Comparison of ENCODE assay signal across 8 cellular contexts in the genomic region with DNA sequence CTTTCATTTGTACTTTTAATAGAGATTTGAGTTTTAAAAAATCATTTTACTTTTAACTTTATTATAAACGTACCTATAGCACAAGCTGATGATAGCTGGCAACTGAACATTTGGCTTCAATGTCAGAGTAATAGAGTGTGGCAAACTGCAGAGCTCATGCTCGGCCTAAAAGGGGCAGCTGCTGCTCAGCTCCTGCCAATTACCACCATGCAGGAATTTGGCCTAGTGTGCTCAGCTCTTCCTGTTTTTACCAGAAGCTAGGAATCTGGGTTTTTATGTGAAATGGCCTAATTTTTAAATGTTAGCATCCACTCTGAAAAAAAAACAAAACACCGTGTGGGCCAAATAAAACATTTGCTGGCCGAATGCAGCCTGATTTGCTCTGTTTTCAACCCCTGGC. TPM values are rescaled to one million over a fixed set of nuclear protein-coding genes. Genes with fewer than 3 reads are reported as not detected.
DNase-seq lines count a peak whose midpoint lies in the region; ATAC-seq and TF ChIP-seq lines count a peak whose summit lies in the region.

No MANE protein-coding gene starts in this region.

- ATAC-seq in GM19463 (IDR thresholded peaks at IDR 0.05; ENCODE audit: unreplicated experiment) (no peak), GM19324 (IDR thresholded peaks at IDR 0.05; ENCODE audit: low FRiP score, unreplicated experiment) (no peak)

- TF ChIP-seq CTCF in HEK293 (tag by site-specific recombination; IDR thresholded peaks at IDR 0.05) (no peak), thyroid gland (IDR thresholded peaks at IDR 0.05) (no peak)

- H3K4me1 ChIP-seq in HEK293 (ENCODE audit: control insufficient read depth, insufficient read depth, low read length): 0 out of 2 replicates have a peak, but pooled peaks cover 4% of the 10 kb centered on the region
- H3K4me1 ChIP-seq in adipocyte (ENCODE audit: control insufficient read depth, insufficient read depth, low read length): peaks cover 60% of the 10 kb centered on the region
- H3K4me1 ChIP-seq in thyroid gland: peaks cover 24 to 41% of the 10 kb centered on the region in 2 donors

- POLR2A ChIA-PET in HEK293 (lab: Yijun Ruan, JAX): no interaction called here

- peak; percentile 28 for DNase-seq in ACHN
- peak; percentile 72 for DNase-seq in adipocyte (ENCODE audit: low read depth)
- peak; percentile 59 for DNase-seq in iris pigment epithelial cell (ENCODE audit: low read depth)
- DNase-seq in thyroid gland: peak; percentile 45 to 55
- no peak for DNase-seq in SIG-M5 treated with dmso at 0.1 percent for 504 hours (lab: John Stamatoyannopoulos, UW; ENCODE audit: unreplicated experiment)

- 13 to 16% methylated on average over 4 of the region's 4 CpGs for WGBS in thyroid gland, 2 donors

- intact Hi-C loops in thyroid gland (cut with DNase I): no loop called here

- H3K4me3 ChIP-seq in HEK293 (ENCODE audit: low read depth, low read length) (no peak overlapping the region), adipocyte (ENCODE audit: low read length) (peak overlapping the region; percentile 95), thyroid gland (replicated peaks in 1 of 3) (no peak overlapping the region)

- H3K27ac ChIP-seq in HEK293 (ENCODE audit: extremely low read depth, low read depth, low read length) (no peak overlapping the region; the same call in 1 of the 2 replicates), thyroid gland (peak overlapping the region; percentile 70 to 95 (median 89))

- CTCF ChIA-PET in HEK293 (lab: Yijun Ruan, JAX): no interaction called here

- no peaks in the 10 kb centered on the region for H3K27me3 ChIP-seq in adipocyte (replicated peaks; ENCODE audit: control insufficient read depth, insufficient read depth, low read length)
- H3K27me3 ChIP-seq in thyroid gland: no peaks in the 10 kb centered on the region

- in situ Hi-C loops in ACHN (cut with HindIII; ENCODE audit: low pct_ligation_motif_present, low pct_unique_long_range_greater_than_20kb, low sequenced_read_pairs): no loop called here

- H3K9me3 ChIP-seq in HEK293 (ENCODE audit: control insufficient read depth, insufficient read depth, low read depth, low read length) (no peaks in the 10 kb centered on the region), adipocyte (ENCODE audit: control insufficient read depth, low read length) (no peaks in the 10 kb centered on the region), thyroid gland (no peaks in the 10 kb centered on the region)

- H3K36me3 ChIP-seq in HEK293 (ENCODE audit: control insufficient read depth in 2 of 2, insufficient read depth in 1 of 2, low read length in 2 of 2): peaks cover 6 to 11% of the 10 kb centered on the region in 2 experiments; a peak in 2 of 3 replicates
- H3K36me3 ChIP-seq in adipocyte (ENCODE audit: control insufficient read depth, insufficient read depth, low read length, severe bottlenecking): peaks cover 13% of the 10 kb centered on the region
- peaks cover 0 to 7% of the 10 kb centered on the region in 2 donors for H3K36me3 ChIP-seq in thyroid gland

- TF ChIP-seq POLR2A in thyroid gland (IDR thresholded peaks at IDR 0.05): no peak

- peak overlapping the region; percentile 95 for H3K9ac ChIP-seq in adipocyte (ENCODE audit: low read length)

TF ChIP-seq in HEK293, 187 proteins besides CTCF, POLR2A, EP300 and RAD21:
- TF ChIP-seq PRDM10 (tag by site-specific recombination; IDR thresholded peaks at IDR 0.05): no peak
- peak; percentile 38; the same call in 1 of the 2 replicates for TF ChIP-seq FEZF1 (tag by site-specific recombination; IDR thresholded peaks at IDR 0.05)
- no peak for TF ChIP-seq ZNF311 (tag by site-specific recombination; IDR thresholded peaks at IDR 0.05; ENCODE audit: borderline replicate concordance)
- TF ChIP-seq GFI1B (tag by site-specific recombination; IDR thresholded peaks at IDR 0.05): no peak
- TF ChIP-seq ZSCAN5A (tag by site-specific recombination; IDR thresholded peaks at IDR 0.05): no peak

RNA-seq across cellular contexts. Expression of gene IFT122, which starts 1.8 kb away (rescaled TPM):
- total RNA-seq in thyroid gland: 10 to 100 TPM; 40.7 to 67.9 (median 46.7) TPM

RNA-seq across cellular contexts. Expression of gene MBD4, which starts 2.0 kb away (rescaled TPM):
- 10 to 100 TPM; 22.9 to 35.2 (median 28.6) TPM for total RNA-seq in thyroid gland

RNA-seq across cellular contexts. Expression of gene EFCAB12, which starts 13.3 kb away (rescaled TPM):
- 1 to 10 TPM in 1 of 4 donors, under 1 TPM in 3; 0.67 to 1.2 (median 0.74) TPM for total RNA-seq in thyroid gland
